In genomic region chr11:103878646-103879045, GRCh38 we compare ENCODE assay signal across 22 cellular contexts.
"Had no signal": no experiment of that assay in that cellular context is flagged by ENCODE, and none has a peak within 500 bp of the region (broad histone marks: within the 10 kb centered on the region; RNA-seq: fewer than 3 reads in every experiment).

No MANE protein-coding gene starts in this region.

- H3K27ac ChIP-seq: ascending aorta, colonic mucosa, hepatocyte, ovary, right lobe of liver, stomach, testis, upper lobe of left lung had no signal

- H3K4me1 ChIP-seq: colonic mucosa, right lobe of liver, testis, upper lobe of left lung had no signal

- H3K27me3 ChIP-seq: ascending aorta, colonic mucosa, hepatocyte, ovary, right lobe of liver, stomach, testis, upper lobe of left lung had no signal

- H3K9me3 ChIP-seq: ascending aorta, colonic mucosa, ovary, right lobe of liver, stomach, testis, upper lobe of left lung had no signal

- DNase-seq: activated CD4-positive, alpha-beta T cell treated with anti-CD3 and anti-CD28 coated beads, Interleukin-2, amount 10 ng/mL, durations not matched to agents 24 days and 14 days; activated CD8-positive, alpha-beta memory T cell treated with anti-CD3 and anti-CD28 coated beads, Interleukin-2, amount 50 U/mL, for 4 hours; activated CD8-positive, alpha-beta T cell treated with anti-CD3 and anti-CD28 coated beads, Interleukin-2, amount 10 ng/mL, durations not matched to agents 7 days and 5 days; activated naive CD4-positive, alpha-beta T cell treated with anti-CD3 and anti-CD28 coated beads for 36 hours; activated naive CD8-positive, alpha-beta T cell treated with anti-CD3 and anti-CD28 coated beads, Interleukin-2, amount 50 U/mL, for 24 hours; activated T-cell treated with anti-CD3 and anti-CD28 coated beads, Interleukin-2, amount 50 U/mL, for 4 hours; colonic mucosa; left cardiac atrium; mesendoderm; naive thymus-derived CD8-positive, alpha-beta T cell; ovary; right lobe of liver; stimulated activated CD4-positive, alpha-beta T cell treated with anti-CD3 and anti-CD28 coated beads, Interleukin-4, amount 100 ng/mL, for 24 hours; stomach; T1000; testis; upper lobe of left lung had no signal

- H2AFZ ChIP-seq: hepatocyte had no signal

- H3K4me3 ChIP-seq: ascending aorta, colonic mucosa, hepatocyte, ovary, right lobe of liver, smooth muscle cell, stomach, testis, upper lobe of left lung had no signal

- H3K36me3 ChIP-seq: ascending aorta, colonic mucosa, ovary, right lobe of liver, stomach, upper lobe of left lung had no signal

- FAIRE-seq: endometrium had no signal

- ATAC-seq: activated CD8-positive, alpha-beta T cell treated with anti-CD3 and anti-CD28 coated beads, Interleukin-2, amount 10 ng/mL, durations not matched to agents 7 days and 5 days; activated naive CD8-positive, alpha-beta T cell treated with anti-CD3 and anti-CD28 coated beads, Interleukin-2, amount 50 U/mL, for 24 hours; activated T-cell treated with anti-CD3 and anti-CD28 coated beads, Interleukin-2, amount 50 U/mL, for 4 hours; left cardiac atrium; naive thymus-derived CD8-positive, alpha-beta T cell; right lobe of liver; stimulated activated effector memory CD8-positive, alpha-beta T cell treated with anti-CD3 and anti-CD28 coated beads, Interleukin-12 subunit alpha, Interleukin-12 subunit beta, amount 100 ng/mL, for 72 hours had no signal

- H3K79me2 ChIP-seq: hepatocyte had no signal

- H3K4me2 ChIP-seq: hepatocyte, smooth muscle cell had no signal
